ENCODE assay signal across 1 cellular context in genomic region chr3:168095611-168096209, GRCh38.
A peak's percentile ranks its signal among the peaks of the same experiment; 100 is the strongest.
TF ChIP-seq lines count a peak whose summit lies in the region.

Gene GOLIM4 (minus strand): TSS chr3:168095924. CDS start chr3:168095285, 639 bp downstream.

TF ChIP-seq in HepG2, 621 proteins besides CTCF, POLR2A, EP300 and RAD21 (continued from another document and continues in another):
- TF ChIP-seq BORCS8-MEF2B (CRISPR knock-in tag; IDR thresholded peaks at IDR 0.05) (peak; percentile 94), KDM5B (CRISPR knock-in tag; IDR thresholded peaks at IDR 0.05; ENCODE audit: borderline replicate concordance) (peak; percentile 43; the same call in 1 of the 2 replicates), CHCHD3 (CRISPR knock-in tag; IDR thresholded peaks at IDR 0.05) (peak; percentile 21; the same call in 1 of the 2 replicates), ZNF333 (CRISPR knock-in tag; IDR thresholded peaks at IDR 0.05; ENCODE audit: borderline replicate concordance) (no peak; the same call in 1 of the 2 replicates), NFIB (CRISPR knock-in tag; IDR thresholded peaks at IDR 0.05; ENCODE audit: borderline replicate concordance) (no peak), ZNF724P (CRISPR knock-in tag; IDR thresholded peaks at IDR 0.05; ENCODE audit: borderline replicate concordance) (peak; percentile 94; the same call in 1 of the 2 replicates), ZNF280B (CRISPR knock-in tag; IDR thresholded peaks at IDR 0.05; ENCODE audit: borderline replicate concordance) (no peak), ZNF790 (CRISPR knock-in tag; IDR thresholded peaks at IDR 0.05; ENCODE audit: borderline replicate concordance) (peak; percentile 81; the same call in 1 of the 2 replicates), ZNF879 (CRISPR knock-in tag; IDR thresholded peaks at IDR 0.05) (no peak), MNT (IDR thresholded peaks at IDR 0.05) (no peak), ZNF414 (CRISPR knock-in tag; IDR thresholded peaks at IDR 0.05) (peak; percentile 92; the same call in 1 of the 2 replicates), HCFC1 (IDR thresholded peaks at IDR 0.05; ENCODE audit: low read depth, low read length) (no peak), DBP (CRISPR knock-in tag; IDR thresholded peaks at IDR 0.05; ENCODE audit: not compliant biosample characterization) (peak; percentile 63), ZBTB42 (CRISPR knock-in tag; IDR thresholded peaks at IDR 0.05) (no peak; the same call in 1 of the 2 replicates), TEAD2 (CRISPR knock-in tag; IDR thresholded peaks at IDR 0.05) (peak; percentile 60; the same call in 1 of the 2 replicates), STAT6 (CRISPR knock-in tag; IDR thresholded peaks at IDR 0.05; ENCODE audit: borderline replicate concordance) (no peak), PLRG1 (conservative IDR thresholded peaks at IDR 0.05) (no peak), JDP2 (CRISPR knock-in tag; IDR thresholded peaks at IDR 0.05; ENCODE audit: borderline replicate concordance) (peak; percentile 84; the same call in 1 of the 2 replicates), KMT2B (CRISPR knock-in tag; IDR thresholded peaks at IDR 0.05) (peak; percentile 59), ZNF10 (CRISPR knock-in tag; IDR thresholded peaks at IDR 0.05; ENCODE audit: borderline replicate concordance, low read depth) (no peak), SCMH1 (CRISPR knock-in tag; IDR thresholded peaks at IDR 0.05; ENCODE audit: borderline replicate concordance) (no peak), PCBP1 (IDR thresholded peaks at IDR 0.05; ENCODE audit: borderline replicate concordance, low read depth, low read length) (0 out of 2 replicates have a peak, but pooled peaks have one; percentile 49), E2F5 (CRISPR knock-in tag; conservative IDR thresholded peaks at IDR 0.05) (no peak), SP140L (CRISPR knock-in tag; IDR thresholded peaks at IDR 0.05; ENCODE audit: borderline replicate concordance) (no peak), POLR2G (IDR thresholded peaks at IDR 0.05; ENCODE audit: low read depth, low read length) (peak; percentile 54; the same call in 1 of the 2 replicates), DR1 (CRISPR knock-in tag; IDR thresholded peaks at IDR 0.05) (peak; percentile 55; the same call in 1 of the 2 replicates), GLI4 (CRISPR knock-in tag; IDR thresholded peaks at IDR 0.05; ENCODE audit: borderline replicate concordance) (no peak), SNAPC4 (CRISPR knock-in tag; IDR thresholded peaks at IDR 0.05) (no peak), ATAD3A (CRISPR knock-in tag; IDR thresholded peaks at IDR 0.05) (no peak), ZHX2 (IDR thresholded peaks at IDR 0.05; ENCODE audit: low read depth) (no peak), ZHX2 (CRISPR knock-in tag; IDR thresholded peaks at IDR 0.05; ENCODE audit: borderline replicate concordance) (peak; percentile 70; the same call in 1 of the 2 replicates), ZNF781 (CRISPR knock-in tag; IDR thresholded peaks at IDR 0.05; ENCODE audit: borderline replicate concordance, not compliant biosample characterization) (peak; percentile 75), ZNF138 (CRISPR knock-in tag; IDR thresholded peaks at IDR 0.05; ENCODE audit: low read depth) (0 out of 2 replicates have a peak, but pooled peaks have one; percentile 60), ZNF577 (CRISPR knock-in tag; IDR thresholded peaks at IDR 0.05; ENCODE audit: borderline replicate concordance, low read depth) (no peak), ZNF570 (CRISPR knock-in tag; IDR thresholded peaks at IDR 0.05; ENCODE audit: borderline replicate concordance) (no peak), ZNF20 (CRISPR knock-in tag; IDR thresholded peaks at IDR 0.05) (no peak), ARNT (IDR thresholded peaks at IDR 0.05) (no peak), ZNF260 (CRISPR knock-in tag; IDR thresholded peaks at IDR 0.05; ENCODE audit: borderline replicate concordance, low read depth) (no peak), ETV5 (CRISPR knock-in tag; IDR thresholded peaks at IDR 0.05; ENCODE audit: borderline replicate concordance) (peak; percentile 53; the same call in 1 of the 2 replicates), HOXA7 (CRISPR knock-in tag; IDR thresholded peaks at IDR 0.05) (peak; percentile 84; the same call in 1 of the 2 replicates)
